15 cellular contexts compared by ENCODE assay signal in genomic region chr7:99139031-99139430, GRCh38. TPM values are rescaled to one million over a fixed set of nuclear protein-coding genes. Genes with fewer than 3 reads are reported as not detected.
DNase-seq lines count a peak whose midpoint lies in the region; ATAC-seq, FAIRE-seq and TF ChIP-seq lines count a peak whose summit lies in the region.
"Had no signal": no experiment of that assay in that cellular context is flagged by ENCODE, and none has a peak within 500 bp of the region (broad histone marks: within the 10 kb centered on the region; RNA-seq: fewer than 3 reads in every experiment).

No MANE protein-coding gene starts in this region.

- CTCF ChIA-PET in HepG2 (lab: Yijun Ruan, JAX; ENCODE audit: low intra/inter-chr PET ratio, low total read pairs) (no interaction called here), GM12878 (lab: Yijun Ruan, JAX) (interaction anchor here (1.1 to 1.6 kb wide), 3 partner anchors 9 to 34 kb away, joined by 3 to 5 read pairs (median 4); no protein-coding TSS in a partner anchor), HEK293T (lab: Yijun Ruan, JAX) (interaction anchor here (0.6 kb wide), 1 partner anchor 102 kb away, joined by 4 read pairs; no protein-coding TSS in a partner anchor)

- peaks cover 74% of the 10 kb centered on the region for H3K79me2 ChIP-seq in HepG2 (ENCODE audit: insufficient read depth, low read length)
- peaks cover 56% of the 10 kb centered on the region for H3K79me2 ChIP-seq in GM12878 (ENCODE audit: control insufficient read depth, insufficient read depth, low read length)

- no peak overlapping the region for H3K4me3 Mint-ChIP-seq in activated T-cell treated with anti-CD3 and anti-CD28 coated beads, Interleukin-2, amount 50 U/mL, for 24 hours

- H3K4me1 Mint-ChIP-seq in activated T-cell treated with anti-CD3 and anti-CD28 coated beads, Interleukin-2, amount 50 U/mL, for 24 hours (ENCODE audit: low read depth): peaks cover 69% of the 10 kb centered on the region

- no peak for TF ChIP-seq RAD21 in HepG2 (CRISPR knock-in tag; IDR thresholded peaks at IDR 0.05)
- TF ChIP-seq RAD21 in GM12878 (IDR thresholded peaks at IDR 0.05; ENCODE audit: insufficient read depth, low read depth, low read length): no peak

- H3K27ac ChIP-seq in HepG2 (ENCODE audit: extremely low read length, insufficient read depth, low read length) (no peak overlapping the region), right lobe of liver (no peak overlapping the region), GM12878 (ENCODE audit: control insufficient read depth, insufficient read depth) (no peak overlapping the region)

- H3K9me3 Mint-ChIP-seq in activated T-cell treated with anti-CD3 and anti-CD28 coated beads, Interleukin-2, amount 50 U/mL, for 24 hours: no peaks in the 10 kb centered on the region
- H3K9me3 Mint-ChIP-seq: activated T-helper 17 cell treated with anti-CD3 and anti-CD28 coated beads, Interleukin-2, amount 50 U/mL, for 72 hours had no signal

- H3K36me3 ChIP-seq in HepG2 (replicated peaks in 1 of 2; ENCODE audit: control insufficient read depth in 1 of 2, insufficient read depth in 2 of 2, low read length in 2 of 2): no peaks in the 10 kb centered on the region
- no peaks in the 10 kb centered on the region for H3K36me3 ChIP-seq in right lobe of liver
- no peaks in the 10 kb centered on the region; a peak in 1 of 4 replicates for H3K36me3 ChIP-seq in GM12878 (ENCODE audit: control insufficient read depth in 2 of 2, insufficient read depth in 2 of 2, low read length in 1 of 2)
- H3K36me3 ChIP-seq: upper lobe of left lung had no signal

- no peak overlapping the region for H3K4me2 ChIP-seq in HepG2 (ENCODE audit: low read depth, low read length)
- peak overlapping the region; percentile 20; the same call in 1 of the 2 replicates for H3K4me2 ChIP-seq in GM12878 (ENCODE audit: control insufficient read depth, insufficient read depth)

- RAD21 ChIA-PET in GM12878 (lab: Charles Lee; ENCODE audit: unreplicated experiment): interaction anchor here (1.0 kb wide), 1 partner anchor 78 kb away, joined by 3 read pairs; no protein-coding TSS in a partner anchor

- H3K4me1 ChIP-seq in HepG2 (ENCODE audit: insufficient read depth, low read length): peaks cover 55% of the 10 kb centered on the region
- peaks cover 0 to 42% (median 9%) of the 10 kb centered on the region in 4 donors for H3K4me1 ChIP-seq in right lobe of liver
- peaks cover 12% of the 10 kb centered on the region for H3K4me1 ChIP-seq in GM12878 (ENCODE audit: control insufficient read depth, insufficient read depth, low read length)

- H3K27ac Mint-ChIP-seq in activated T-cell treated with anti-CD3 and anti-CD28 coated beads, Interleukin-2, amount 50 U/mL, for 24 hours: no peak overlapping the region

- H2AFZ ChIP-seq in HepG2 (ENCODE audit: low read length) (no peak overlapping the region), GM12878 (ENCODE audit: control insufficient read depth, low read depth, low read length) (no peak overlapping the region)

- POLR2A ChIA-PET in HepG2 (lab: Yijun Ruan, JAX) (interaction anchor here (0.7 kb wide), 1 partner anchor 40 kb away, joined by 3 read pairs; no protein-coding TSS in a partner anchor), GM12878 (lab: Charles Lee) (interaction anchor here (0.8 kb wide), 1 partner anchor 24 kb away, joined by 3 read pairs; no protein-coding TSS in a partner anchor), HEK293T (lab: Yijun Ruan, JAX) (no interaction called here)

- in situ Hi-C loops in HepG2 (cut with HindIII; ENCODE audit: extremely low pct_ligation_motif_present, low pct_unique_long_range_greater_than_20kb) (no loop called here), GM12878 (cut with MboI) (no loop called here)

- no peak for TF ChIP-seq CTCF in HepG2 (CRISPR knock-in tag; IDR thresholded peaks at IDR 0.05)
- TF ChIP-seq CTCF in right lobe of liver (IDR thresholded peaks at IDR 0.05): no peak
- TF ChIP-seq CTCF in GM12878 (IDR thresholded peaks at IDR 0.05 in 2 of 3, conservative IDR thresholded peaks at IDR 0.05 in 1 of 3; ENCODE audit: control insufficient read depth in 2 of 3, extremely low read depth in 1 of 3, insufficient read depth in 1 of 3, low read depth in 3 of 3, low read length in 3 of 3): no peak

- H3K9me3 ChIP-seq in HepG2 (ENCODE audit: low read length): no peaks in the 10 kb centered on the region
- H3K9me3 ChIP-seq in right lobe of liver: no peaks in the 10 kb centered on the region
- H3K9me3 ChIP-seq in GM12878 (replicated peaks; ENCODE audit: control insufficient read depth, insufficient read depth, low read length): no peaks in the 10 kb centered on the region
- H3K9me3 ChIP-seq: body of pancreas, upper lobe of left lung had no signal

- ATAC-seq in HepG2 (no peak), right lobe of liver (no peak), GM12878 (no peak)
- ATAC-seq: activated T-helper 17 cell treated with anti-CD3 and anti-CD28 coated beads, Interleukin-2, amount 50 U/mL, for 72 hours; body of pancreas had no signal

- no peak overlapping the region for H3K4me3 ChIP-seq in HepG2 (replicated peaks in 1 of 3; ENCODE audit: insufficient read depth in 1 of 3, low read depth in 2 of 3, low read length in 3 of 3)
- H3K4me3 ChIP-seq in right lobe of liver: no peak overlapping the region
- 0 out of 2 replicates have a peak overlapping the region, but pooled peaks have one; percentile 1 for H3K4me3 ChIP-seq in GM12878
- H3K4me3 ChIP-seq: body of pancreas, skin epidermis, upper lobe of left lung had no signal

- SMC1A ChIA-PET in GM12878 (lab: Charles Lee; ENCODE audit: uncharacterized antibody, unreplicated experiment): interaction anchor here (0.6 to 1.8 kb wide), 3 partner anchors 10 to 371 kb away, joined by 3 to 7 read pairs (median 3); no protein-coding TSS in a partner anchor

- H3K36me3 Mint-ChIP-seq in activated T-cell treated with anti-CD3 and anti-CD28 coated beads, Interleukin-2, amount 50 U/mL, for 24 hours (ENCODE audit: low read depth): peaks cover 12% of the 10 kb centered on the region

- TF ChIP-seq EP300 in HepG2 (IDR thresholded peaks at IDR 0.05; ENCODE audit: low read depth in 2 of 2, low read length in 2 of 2) (no peak), HepG2 (CRISPR knock-in tag; IDR thresholded peaks at IDR 0.05; ENCODE audit: borderline replicate concordance) (no peak), GM12878 (IDR thresholded peaks at IDR 0.05; ENCODE audit: borderline replicate concordance in 1 of 2, control insufficient read depth in 1 of 2, low read depth in 2 of 2, low read length in 2 of 2) (no peak)

- BruUV-seq in HepG2 (replicated peaks; lab: Mats Ljungman, UMichigan): no TSS peak
- BruUV-seq in GM12878 (replicated peaks; lab: Mats Ljungman, UMichigan): no TSS peak

- H3K27me3 Mint-ChIP-seq in activated T-cell treated with anti-CD3 and anti-CD28 coated beads, Interleukin-2, amount 50 U/mL, for 24 hours: no peaks in the 10 kb centered on the region
- H3K27me3 Mint-ChIP-seq: activated T-helper 17 cell treated with anti-CD3 and anti-CD28 coated beads, Interleukin-2, amount 50 U/mL, for 72 hours had no signal

- TF ChIP-seq POLR2A in HepG2 (IDR thresholded peaks at IDR 0.05; ENCODE audit: insufficient read depth in 1 of 2, low read depth in 2 of 2, low read length in 2 of 2): no peak
- no peak for TF ChIP-seq POLR2A in right lobe of liver (IDR thresholded peaks at IDR 0.05)
- TF ChIP-seq POLR2A in GM12878 (IDR thresholded peaks at IDR 0.05; ENCODE audit: low read depth, low read length): no peak

- H4K20me1 ChIP-seq in HepG2 (ENCODE audit: insufficient read depth, low read length) (peaks cover 7% of the 10 kb centered on the region; the same call in 1 of the 2 replicates), GM12878 (ENCODE audit: control insufficient read depth, insufficient read depth) (no peaks in the 10 kb centered on the region)

- H3K9ac ChIP-seq in HepG2 (ENCODE audit: insufficient read depth, low read depth, low read length) (no peak overlapping the region), GM12878 (ENCODE audit: control insufficient read depth, insufficient read depth, low read length) (no peak overlapping the region)

- intact Hi-C loops in HepG2 (cut with micrococcal nuclease; ENCODE audit: unreplicated experiment) (no loop called here), right lobe of liver (cut with DNase I) (no loop called here), GM12878 (cut with micrococcal nuclease; ENCODE audit: unreplicated experiment) (no loop called here)

- H3K27me3 ChIP-seq in HepG2 (ENCODE audit: control insufficient read depth in 1 of 2, insufficient read depth in 2 of 2, low read length in 2 of 2) (no peaks in the 10 kb centered on the region), right lobe of liver (no peaks in the 10 kb centered on the region), GM12878 (replicated peaks in 1 of 2; ENCODE audit: control insufficient read depth in 2 of 2, insufficient read depth in 2 of 2, low read length in 1 of 2) (no peaks in the 10 kb centered on the region)
- H3K27me3 ChIP-seq: body of pancreas, upper lobe of left lung had no signal

- FAIRE-seq in HepG2 (lab: Jason Lieb, UNC) (peak; percentile 12), GM12878 (lab: Jason Lieb, UNC) (peak; percentile 69)
- FAIRE-seq: endometrium, GM12891 had no signal

- no peak for DNase-seq in HepG2 (ENCODE audit: low spot score)
- DNase-seq in right lobe of liver: no peak
- DNase-seq in GM12878 (ENCODE audit: low read depth, low spot score): no peak
- peak; percentile 37 for DNase-seq in iris pigment epithelial cell (ENCODE audit: low read depth)
- no peak for DNase-seq in activated T-cell treated with anti-CD3 and anti-CD28 coated beads, Interleukin-2, amount 50 U/mL, for 24 hours
- DNase-seq in HEK293T (ENCODE audit: extremely low spot score): no peak
- no peak for DNase-seq in activated CD4-positive, alpha-beta T cell treated with anti-CD3 and anti-CD28 coated beads for 48 hours
- no peak for DNase-seq in effector CD8-positive, alpha-beta T cell (lab: John Stamatoyannopoulos, UW)
- DNase-seq: body of pancreas, DMS153, upper lobe of left lung had no signal

RNA-seq across cellular contexts. Expression of gene SMURF1, which starts 4.9 kb away (rescaled TPM):
- total RNA-seq in HepG2 (2016; rRNA removed; fragmentation: Illumina TruSeq; extraction: Trizol): 11.1 and 12.0 TPM in 2 replicates
- 2.3 and 2.9 TPM in 2 replicates for total RNA-seq in HepG2 (2016; cell fraction: cytosol; rRNA removed; fragmentation: Illumina TruSeq; extraction: Trizol; ENCODE audit: low read depth)
- 8.8 and 11.5 TPM in 2 replicates for total RNA-seq in HepG2 (2016; cell fraction: insoluble cytoplasmic fraction; rRNA removed; fragmentation: Illumina TruSeq; extraction: Trizol)
- 6.2 and 6.6 TPM in 2 replicates for total RNA-seq in HepG2 (2016; cell fraction: membrane; rRNA removed; fragmentation: Illumina TruSeq; extraction: Trizol)
- total RNA-seq in HepG2 (2016; cell fraction: nucleus; rRNA removed; fragmentation: Illumina TruSeq; extraction: Trizol): 8.5 and 10.7 TPM in 2 replicates
- polyA plus RNA-seq in HepG2 (2011; rRNA removed): 8.3 and 8.7 TPM in 2 replicates
- 4.6 and 5.6 TPM in 2 replicates for polyA plus RNA-seq in HepG2 (2011; cell fraction: cytosol; rRNA removed)
- polyA plus RNA-seq in HepG2 (2011; cell fraction: nucleus; rRNA removed): 13.6 and 15.4 TPM in 2 replicates
- 10.1 and 10.6 TPM in 2 replicates for polyA plus RNA-seq in HepG2 (2012)
- polyA plus RNA-seq in HepG2 (2016; cell fraction: cytosol; fragmentation: Illumina TruSeq; extraction: Trizol; ENCODE audit: low read depth): 0.75 and 0.81 TPM in 2 replicates
- 7.6 and 8.8 TPM in 2 replicates for polyA plus RNA-seq in HepG2 (2016; cell fraction: insoluble cytoplasmic fraction; fragmentation: Illumina TruSeq; extraction: Trizol; ENCODE audit: low read depth)
- polyA plus RNA-seq in HepG2 (2016; cell fraction: membrane; fragmentation: Illumina TruSeq; extraction: Trizol; ENCODE audit: low read depth): 1.8 and 2.7 TPM in 2 replicates
- polyA plus RNA-seq in HepG2 (2016; cell fraction: nucleus; fragmentation: Illumina TruSeq; extraction: Trizol; ENCODE audit: insufficient read depth, low read depth): 15.0 and 17.6 TPM in 2 replicates
- 9.8 and 14.1 TPM in 2 replicates for polyA minus RNA-seq in HepG2 (2011; rRNA and poly(A)+ RNA removed; ENCODE audit: low replicate concordance)
- 5.8 and 6.4 TPM in 2 replicates for polyA minus RNA-seq in HepG2 (2011; cell fraction: cytosol; rRNA and poly(A)+ RNA removed)
- 13.4 and 14.2 TPM in 2 replicates for polyA minus RNA-seq in HepG2 (2011; cell fraction: nucleus; rRNA and poly(A)+ RNA removed)
- 10 to 100 TPM in 4 of 6 experiments, 1 to 10 TPM in 2; 8.8 to 14.1 (median 10.9) TPM for total RNA-seq in right lobe of liver
- 23.7 and 25.3 TPM in 2 replicates for total RNA-seq in GM12878 (2013; cell fraction: nucleolus; rRNA removed)
- total RNA-seq in GM12878 (2014; rRNA removed): 9.4 and 9.8 TPM in 2 replicates
- total RNA-seq in GM12878 (2014; rRNA removed; fragmentation: Illumina TruSeq; extraction: Trizol): 7.1 and 7.2 TPM in 2 replicates
- 10.3 and 14.0 TPM in 2 replicates for total RNA-seq in GM12878 (2021)
- polyA plus RNA-seq in GM12878 (2011; ENCODE audit: low read depth): 4.8 TPM
- 7.7 and 9.1 TPM in 2 replicates for polyA plus RNA-seq in GM12878 (2011; rRNA removed)
- 6.0 and 6.2 TPM in 2 replicates for polyA plus RNA-seq in GM12878 (2011; cell fraction: cytosol; rRNA removed)
- polyA plus RNA-seq in GM12878 (2011; cell fraction: nucleus; rRNA removed): 12.4 and 15.8 TPM in 2 replicates
- 4.9 and 6.7 TPM in 2 replicates for polyA plus RNA-seq in GM12878 (2012)
- 8.6 and 9.2 TPM in 2 replicates for polyA plus RNA-seq in GM12878 (2014; fragmentation: Illumina TruSeq; extraction: Trizol)
- polyA plus RNA-seq in GM12878 (2014; fragmentation: Nextera tagmentation; extraction: Ambion mirVana): 1 to 10 TPM in 1 of 2 experiments, under 1 TPM in 1; 0.76 to 1.1 TPM
- polyA plus RNA-seq in GM12878 (2014; rRNA removed): 8.6 and 8.8 TPM in 2 replicates
- polyA plus RNA-seq in GM12878 (2016; fragmentation: Nextera tagmentation; extraction: Ambion mirVana): 1 to 10 TPM; 4.9 to 5.2 TPM
- polyA minus RNA-seq in GM12878 (2011; rRNA and poly(A)+ RNA removed): 6.9 and 7.5 TPM in 2 replicates
- polyA minus RNA-seq in GM12878 (2011; cell fraction: cytosol; rRNA and poly(A)+ RNA removed): 2.3 and 3.0 TPM in 2 replicates
- polyA minus RNA-seq in GM12878 (2011; cell fraction: nucleus; rRNA and poly(A)+ RNA removed): 4.7 and 10.0 TPM in 2 replicates
